In genomic region chr10:119281581-119282071, GRCh38 we compare ENCODE assay signal across 9 cellular contexts.
DNase-seq lines count a peak whose midpoint lies in the region; ATAC-seq, FAIRE-seq and TF ChIP-seq lines count a peak whose summit lies in the region.
"Had no signal": no experiment of that assay in that cellular context is flagged by ENCODE, and none has a peak within 500 bp of the region (broad histone marks: within the 10 kb centered on the region; RNA-seq: fewer than 3 reads in every experiment).

No MANE protein-coding gene starts in this region.

- no peak overlapping the region for H4K8ac ChIP-seq in IMR-90 (ENCODE audit: low read depth in 2 of 2, low read length in 2 of 2)

- dilution Hi-C loops in IMR-90 (cut with HindIII; ENCODE audit: low sequenced_read_pairs, unreplicated experiment): no loop called here

- H3K4me3 Mint-ChIP-seq in activated B cell treated with CpG ODN at 0.5 μM for 24 hours: no peak overlapping the region
- no peak overlapping the region for H3K4me3 Mint-ChIP-seq in immature natural killer cell

- POLR2A ChIA-PET in IMR-90 (lab: Charles Lee; ENCODE audit: unreplicated experiment): no interaction called here
- POLR2A ChIA-PET in activated B cell treated with CpG ODN at 0.5 μM for 24 hours (lab: Charles Lee): interaction anchor here (1.0 kb wide), 1 partner anchor 10 kb away, joined by 7 read pairs; no protein-coding TSS in a partner anchor

- H3K23ac ChIP-seq in IMR-90 (ENCODE audit: low read depth, low read length): peak overlapping the region; percentile 64; the same call in 1 of the 2 replicates

- H3K36me3 Mint-ChIP-seq in activated B cell treated with CpG ODN at 0.5 μM for 24 hours (ENCODE audit: low read depth): peaks cover 4% of the 10 kb centered on the region
- peaks cover 0 to 6% (median 6%) of the 10 kb centered on the region in 3 donors for H3K36me3 Mint-ChIP-seq in immature natural killer cell

- H3K9ac ChIP-seq in IMR-90 (ENCODE audit: low read depth, low read length): no peak overlapping the region

- peaks cover 18% of the 10 kb centered on the region; the same call in 1 of the 2 replicates for H3K36me3 ChIP-seq in IMR-90 (ENCODE audit: control insufficient read depth, insufficient read depth, low read length)
- no peaks in the 10 kb centered on the region for H3K36me3 ChIP-seq in stomach

- no peak overlapping the region; the same call in 1 of the 2 replicates for H4K91ac ChIP-seq in IMR-90 (ENCODE audit: insufficient read depth, low read depth, low read length)

- H3K56ac ChIP-seq in IMR-90 (ENCODE audit: extremely low read depth, insufficient read depth, low read length): no peak overlapping the region

- peaks cover 44 to 96% of the 10 kb centered on the region in 2 experiments for H3K79me1 ChIP-seq in IMR-90 (ENCODE audit: low read depth in 1 of 2, low read length in 2 of 2)

- peak; percentile 8; the same call in 1 of the 2 replicates for ATAC-seq in IMR-90 (ENCODE audit: low read depth)
- no peak for ATAC-seq in activated B cell treated with CpG ODN at 0.5 μM for 24 hours (ENCODE audit: low read depth)
- ATAC-seq in HG02678 (IDR thresholded peaks at IDR 0.05; ENCODE audit: unreplicated experiment): no peak

- H2AK9ac ChIP-seq in IMR-90 (replicated peaks; ENCODE audit: low read depth, low read length, poor library complexity): peak overlapping the region; percentile 19

- H3K27me3 ChIP-seq in IMR-90 (ENCODE audit: control insufficient read depth, insufficient read depth, low read length) (no peaks in the 10 kb centered on the region), stomach (no peaks in the 10 kb centered on the region)

- H3K4me3 ChIP-seq in IMR-90 (ENCODE audit: insufficient read depth, low read depth, low read length) (no peak overlapping the region), stomach (no peak overlapping the region)

- H2BK5ac ChIP-seq in IMR-90 (ENCODE audit: low read depth, low read length, poor library complexity, severe bottlenecking): no peak overlapping the region

- intact Hi-C loops in IMR-90 (cut with micrococcal nuclease): no loop called here
- intact Hi-C loops in activated B cell treated with CpG ODN at 0.5 μM for 24 hours (cut with micrococcal nuclease): no loop called here
- intact Hi-C loops in stomach (cut with DNase I; ENCODE audit: low total_unique reads): no loop called here

- peak overlapping the region; percentile 5; the same call in 1 of the 2 replicates for H3K14ac ChIP-seq in IMR-90 (replicated peaks; ENCODE audit: low read depth, low read length)

- DNase-seq in IMR-90: no peak
- no peak for DNase-seq in activated B cell treated with CpG ODN at 0.5 μM for 24 hours
- DNase-seq in immature natural killer cell: no peak
- peak; percentile 72 for DNase-seq in stomach
- no peak for DNase-seq in NK-92 (lab: John Stamatoyannopoulos, UW; ENCODE audit: unreplicated experiment)
- DNase-seq in NCI-H2227 (lab: John Stamatoyannopoulos, UW; ENCODE audit: unreplicated experiment): no peak
- DNase-seq in GM12891 (ENCODE audit: insufficient read length, low spot score): no peak

- 72% methylated on average over 6 of the region's 13 CpGs; no CpG with 5 or more reads in 1 of the 2 experiments for WGBS in IMR-90 (ENCODE audit: extremely low coverage in 2 of 2, insufficient read length in 1 of 2), 2 experiments
- 27 to 49% (median 40%) methylated on average over 12 to 13 of the region's 13 CpGs for WGBS in stomach, 5 donors

- FAIRE-seq in GM12891 (lab: Jason Lieb, UNC): no peak
- FAIRE-seq: islet of Langerhans had no signal

- H2AFZ ChIP-seq in IMR-90 (replicated peaks; ENCODE audit: low read length, poor library complexity): peak overlapping the region; percentile 28

- no peak overlapping the region for H2BK120ac ChIP-seq in IMR-90 (ENCODE audit: low read depth, low read length)

- H3K27ac ChIP-seq in IMR-90 (ENCODE audit: insufficient read depth, low read length) (no peak overlapping the region), stomach (peak overlapping the region in 4 of 5 donors; percentile 41 to 87 (median 66))

- no peak overlapping the region for H2BK20ac ChIP-seq in IMR-90 (ENCODE audit: low read depth, low read length)

- H3K9me3 Mint-ChIP-seq in activated B cell treated with CpG ODN at 0.5 μM for 24 hours (no peaks in the 10 kb centered on the region), immature natural killer cell (no peaks in the 10 kb centered on the region)

- H3K4me1 Mint-ChIP-seq in activated B cell treated with CpG ODN at 0.5 μM for 24 hours (peaks cover 60% of the 10 kb centered on the region), immature natural killer cell (peaks cover 52 to 58% of the 10 kb centered on the region in 2 donors)

- no TSS peak for BruUV-seq in IMR-90 (replicated peaks; lab: Mats Ljungman, UMichigan)

- TF ChIP-seq POLR2A in IMR-90 (IDR thresholded peaks at IDR 0.05; ENCODE audit: low read depth, low read length) (no peak), stomach (IDR thresholded peaks at IDR 0.05) (no peak), GM12891 (IDR thresholded peaks at IDR 0.05; ENCODE audit: low read depth, low read length) (no peak)

- no peak for TF ChIP-seq EP300 in stomach (IDR thresholded peaks at IDR 0.05)

- 0 out of 2 replicates have a peak overlapping the region, but pooled peaks have one; percentile 22 for H3K4ac ChIP-seq in IMR-90 (ENCODE audit: low read depth, low read length)

- H4K5ac ChIP-seq in IMR-90 (ENCODE audit: low read depth, low read length): no peak overlapping the region

- no peak for TF ChIP-seq CTCF in IMR-90 (conservative IDR thresholded peaks at IDR 0.05; ENCODE audit: low read depth, low read length)
- TF ChIP-seq CTCF in activated B cell treated with CpG ODN at 0.5 μM for 24 hours (IDR thresholded peaks at IDR 0.05): no peak
- no peak for TF ChIP-seq CTCF in stomach (IDR thresholded peaks at IDR 0.05)

- no peak overlapping the region; the same call in 2 of the 3 replicates for H2BK15ac ChIP-seq in IMR-90 (ENCODE audit: low read depth, low read length)

- no peaks in the 10 kb centered on the region for H3K27me3 Mint-ChIP-seq in activated B cell treated with CpG ODN at 0.5 μM for 24 hours
- peaks cover 0 to 8% (median 2%) of the 10 kb centered on the region in 3 donors for H3K27me3 Mint-ChIP-seq in immature natural killer cell (ENCODE audit: low read depth in 3 of 3)

- peak overlapping the region; percentile 32 for H3K27ac Mint-ChIP-seq in activated B cell treated with CpG ODN at 0.5 μM for 24 hours
- peak overlapping the region in 4 of 6 donors; percentile 47 to 84 (median 68) for H3K27ac Mint-ChIP-seq in immature natural killer cell

- peaks cover 42% of the 10 kb centered on the region for H3K4me1 ChIP-seq in IMR-90 (ENCODE audit: control insufficient read depth, insufficient read depth, low read length)
- H3K4me1 ChIP-seq in stomach: peaks cover 51 to 76% (median 64%) of the 10 kb centered on the region in 4 donors

- H3K9me3 ChIP-seq in IMR-90 (ENCODE audit: control insufficient read depth, insufficient read depth, low read length) (no peaks in the 10 kb centered on the region), stomach (no peaks in the 10 kb centered on the region)

- peaks cover 31% of the 10 kb centered on the region for H3K9me1 ChIP-seq in IMR-90 (ENCODE audit: insufficient read depth, low read length)

- H4K20me1 ChIP-seq in IMR-90 (ENCODE audit: insufficient read depth, low read length): peaks cover 93% of the 10 kb centered on the region

- CTCF ChIA-PET in IMR-90 (lab: Yijun Ruan, JAX) (no interaction called here), activated B cell treated with CpG ODN at 0.5 μM for 24 hours (lab: Charles Lee) (no interaction called here)

- H3K4me2 ChIP-seq in IMR-90 (ENCODE audit: low read depth, low read length): no peak overlapping the region

- H3K18ac ChIP-seq in IMR-90 (ENCODE audit: low read depth, low read length): no peak overlapping the region

- no peak for TF ChIP-seq RAD21 in IMR-90 (IDR thresholded peaks at IDR 0.05; ENCODE audit: low read length)

- H2AK5ac ChIP-seq in IMR-90 (ENCODE audit: low read depth, low read length): peak overlapping the region; percentile 43; the same call in 1 of the 2 replicates

- in situ Hi-C loops in IMR-90 (cut with MboI; ENCODE audit: low sequenced_read_pairs): no loop called here

TF ChIP-seq in IMR-90, 13 proteins besides CTCF, POLR2A, EP300 and RAD21 (continues in another document):
- TF ChIP-seq MAZ (IDR thresholded peaks at IDR 0.05; ENCODE audit: borderline replicate concordance, low read depth, low read length) (no peak), FOS (IDR thresholded peaks at IDR 0.05; ENCODE audit: low read depth, low read length) (no peak), RCOR1 (IDR thresholded peaks at IDR 0.05; ENCODE audit: insufficient replicate concordance, low read length) (no peak), MXI1 (IDR thresholded peaks at IDR 0.05; ENCODE audit: borderline replicate concordance, low read depth, low read length) (no peak), NFE2L2 (IDR thresholded peaks at IDR 0.05; ENCODE audit: low read depth, low read length) (no peak), USF2 (IDR thresholded peaks at IDR 0.05; ENCODE audit: low read depth, low read length) (no peak), BHLHE40 (IDR thresholded peaks at IDR 0.05; ENCODE audit: low read depth, low read length) (no peak)

TF ChIP-seq in GM12891, 5 proteins besides CTCF, POLR2A, EP300 and RAD21:
- TF ChIP-seq POLR2AphosphoS5 (IDR thresholded peaks at IDR 0.05; ENCODE audit: low read depth, low read length): no peak
- no peak for TF ChIP-seq POU2F2 (IDR thresholded peaks at IDR 0.05; ENCODE audit: low read depth, low read length)
- TF ChIP-seq SPI1 (IDR thresholded peaks at IDR 0.05; ENCODE audit: low read depth, low read length): no peak
- TF ChIP-seq TAF1 (IDR thresholded peaks at IDR 0.05; ENCODE audit: low read depth, low read length): no peak
- TF ChIP-seq PAX5 (IDR thresholded peaks at IDR 0.05; ENCODE audit: insufficient read depth, low read length, severe bottlenecking): no peak
TF ChIP-seq in GM12891: peak in this region for 0.
